27 cellular contexts compared by ENCODE assay signal in the genomic region with DNA sequence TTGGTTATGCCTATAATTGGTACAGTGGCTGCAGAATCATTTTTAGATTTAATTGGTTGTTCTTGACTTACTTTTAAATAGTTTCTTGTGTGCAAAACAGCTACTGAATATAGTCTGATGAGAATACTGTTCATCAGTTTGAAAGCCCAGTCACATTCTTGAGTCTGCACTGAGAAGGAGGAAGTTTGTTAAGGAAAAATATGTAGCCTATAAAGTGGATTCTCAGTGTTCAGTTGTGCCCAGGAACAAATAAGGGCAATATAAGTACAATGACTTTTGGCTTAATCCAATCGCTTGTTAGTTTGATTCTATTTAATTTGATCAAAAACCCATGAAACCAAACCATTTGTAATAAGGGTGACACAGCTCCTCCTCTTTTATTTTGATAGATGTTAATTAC.
"Had no signal": no experiment of that assay in that cellular context is flagged by ENCODE, and none has a peak within 500 bp of the region (broad histone marks: within the 10 kb centered on the region; RNA-seq: fewer than 3 reads in every experiment).

No MANE protein-coding gene starts in this region.

- H3K4me3 ChIP-seq: colonic mucosa, esophagus squamous epithelium, gastrocnemius medialis, heart right ventricle, left lung, lower lobe of right lung had no signal

- DNase-seq: colonic mucosa; cortex of kidney; effector CD8-positive, alpha-beta T cell; effector memory CD8-positive, alpha-beta T cell; endodermal cell; erythroblast; esophagus squamous epithelium; foreskin fibroblast; foreskin melanocyte; gastrocnemius medialis; glutamatergic neuron; head of caudate nucleus; heart right ventricle; hypothalamus; immature natural killer cell; islet precursor cell; kidney; kidney glomerular epithelial cell; left lung; left ventricle myocardium superior; lower lobe of right lung; mesenchymal stem cell had no signal

- H3K9me3 Mint-ChIP-seq: dendritic cell treated with granulocyte-macrophage colony-stimulating factor and Interleukin-4, amounts not matched to agents 40 ng/mL and 50 ng/mL, for 4 days; effector memory CD8-positive, alpha-beta T cell; immature natural killer cell had no signal

- H3K36me3 ChIP-seq: colonic mucosa, esophagus squamous epithelium, gastrocnemius medialis, heart right ventricle, left lung, lower lobe of right lung had no signal

- H3K27ac ChIP-seq: colonic mucosa, epithelial cell of prostate, esophagus squamous epithelium, gastrocnemius medialis, heart right ventricle, left lung, lower lobe of right lung had no signal

- FAIRE-seq: endometrium, kidney had no signal

- ATAC-seq: effector memory CD8-positive, alpha-beta T cell; esophagus mucosa; gastrocnemius medialis; heart right ventricle; left lung; left ventricle myocardium superior; lower lobe of right lung had no signal

- H3K4me3 Mint-ChIP-seq: dendritic cell treated with granulocyte-macrophage colony-stimulating factor and Interleukin-4, amounts not matched to agents 40 ng/mL and 50 ng/mL, for 4 days; effector memory CD8-positive, alpha-beta T cell; endodermal cell; immature natural killer cell; mesothelial cell of epicardium had no signal

- H3K4me1 ChIP-seq: colonic mucosa, esophagus squamous epithelium, gastrocnemius medialis, heart right ventricle, left lung, lower lobe of right lung had no signal

- H3K9me3 ChIP-seq: colonic mucosa, esophagus squamous epithelium, gastrocnemius medialis, heart right ventricle, left lung, lower lobe of right lung had no signal

- H3K4me1 Mint-ChIP-seq: immature natural killer cell had no signal

- H3K36me3 Mint-ChIP-seq: immature natural killer cell, mesothelial cell of epicardium had no signal

- H3K27ac Mint-ChIP-seq: dendritic cell treated with granulocyte-macrophage colony-stimulating factor and Interleukin-4, amounts not matched to agents 40 ng/mL and 50 ng/mL, for 4 days; effector memory CD8-positive, alpha-beta T cell; endodermal cell; immature natural killer cell; mesothelial cell of epicardium had no signal

- H3K27me3 ChIP-seq: colonic mucosa, esophagus squamous epithelium, gastrocnemius medialis, left lung had no signal
